ENCODE assay signal across 13 cellular contexts in the genomic region with DNA sequence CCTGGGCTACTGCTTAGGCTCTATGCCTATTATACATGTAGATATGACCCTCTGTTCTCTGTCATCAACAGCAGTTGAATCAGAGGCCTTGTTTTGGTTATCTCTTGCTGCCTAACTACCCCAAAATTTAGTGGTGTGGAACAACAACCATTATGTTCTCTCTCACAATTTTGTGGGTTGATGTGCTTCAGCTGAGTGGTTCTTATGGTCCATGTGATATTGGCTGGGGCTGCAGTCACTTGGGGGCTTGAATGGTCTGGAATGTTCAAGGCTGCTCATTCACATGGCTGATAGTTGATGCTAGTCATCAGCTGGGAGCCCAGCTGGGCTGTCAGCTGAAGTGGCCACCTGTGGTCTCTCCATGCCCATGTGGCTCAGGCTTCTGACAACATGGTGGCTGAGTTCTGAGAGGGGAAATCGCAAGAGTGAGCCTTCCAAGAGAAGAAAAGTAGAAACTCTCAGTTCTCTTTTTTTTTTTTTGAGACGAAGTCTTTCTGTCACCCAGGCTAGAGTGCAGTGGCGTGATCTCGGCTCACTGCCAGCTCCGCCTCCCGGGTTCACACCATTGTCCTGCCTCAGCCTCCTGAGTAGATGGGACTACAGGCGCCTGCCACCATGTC. TPM values are rescaled to one million over a fixed set of nuclear protein-coding genes. Genes with fewer than 3 reads are reported as not detected.
DNase-seq lines count a peak whose midpoint lies in the region; ATAC-seq, FAIRE-seq and TF ChIP-seq lines count a peak whose summit lies in the region.
"Had no signal": no experiment of that assay in that cellular context is flagged by ENCODE, and none has a peak within 500 bp of the region (broad histone marks: within the 10 kb centered on the region; RNA-seq: fewer than 3 reads in every experiment).

No MANE protein-coding gene starts in this region.

- no peak for FAIRE-seq in small intestine (lab: Jason Lieb, UNC)
- FAIRE-seq: frontal cortex, RCC 7860 had no signal

- intact Hi-C loops in ovary (cut with DNase I) = loop anchor here in 1 of 4 donors (10.0 kb wide), 1 partner anchor 277 kb away; no protein-coding TSS in a partner anchor

- no peaks in the 10 kb centered on the region for H3K9me3 Mint-ChIP-seq in nephron
- no peaks in the 10 kb centered on the region for H3K9me3 Mint-ChIP-seq in chondrocyte (ENCODE audit: low read depth)
- no peaks in the 10 kb centered on the region for H3K9me3 Mint-ChIP-seq in progenitor cell of endocrine pancreas (ENCODE audit: low read depth)
- H3K9me3 Mint-ChIP-seq: activated naive CD4-positive, alpha-beta T cell treated with anti-CD3 and anti-CD28 coated beads, Interleukin-2, amount 10 ng/mL, durations not matched to agents 7 days and 5 days had no signal

- no peaks in the 10 kb centered on the region for H3K27me3 Mint-ChIP-seq in nephron (ENCODE audit: low read depth)
- H3K27me3 Mint-ChIP-seq in chondrocyte (ENCODE audit: low read depth) = no peaks in the 10 kb centered on the region
- H3K27me3 Mint-ChIP-seq in progenitor cell of endocrine pancreas = no peaks in the 10 kb centered on the region
- H3K27me3 Mint-ChIP-seq: activated naive CD4-positive, alpha-beta T cell treated with anti-CD3 and anti-CD28 coated beads, Interleukin-2, amount 10 ng/mL, durations not matched to agents 7 days and 5 days had no signal

- 73 to 84% (median 77%) methylated on average over 7 of the region's 7 CpGs for WGBS in small intestine, 3 donors
- WGBS in ovary, 3 donors = 78 to 90% (median 82%) methylated on average over 7 of the region's 7 CpGs

- H3K36me3 ChIP-seq in small intestine (ENCODE audit: control insufficient read depth in 2 of 2, insufficient read depth in 2 of 2, low read length in 2 of 2) = no peaks in the 10 kb centered on the region
- no peaks in the 10 kb centered on the region for H3K36me3 ChIP-seq in ovary
- H3K36me3 ChIP-seq: thoracic aorta had no signal

- DNase-seq in NAMALWA (ENCODE audit: low spot score) = peak; percentile 92
- DNase-seq in chondrocyte (ENCODE audit: low spot score) = no peak
- no peak for DNase-seq in small intestine
- DNase-seq in ovary = no peak
- DNase-seq in progenitor cell of endocrine pancreas (ENCODE audit: low spot score, unreplicated experiment) = no peak
- DNase-seq: activated naive CD4-positive, alpha-beta T cell treated with anti-CD3 and anti-CD28 coated beads, Interleukin-2, amount 10 ng/mL, durations not matched to agents 7 days and 5 days; retina had no signal

- peak; percentile 86 for ATAC-seq in GM19043 (IDR thresholded peaks at IDR 0.05; ENCODE audit: low read depth, unreplicated experiment)
- ATAC-seq in HG02759 (IDR thresholded peaks at IDR 0.05; ENCODE audit: unreplicated experiment) = peak; percentile 95

- H3K9me3 ChIP-seq in small intestine (ENCODE audit: control insufficient read depth, low read depth) (no peaks in the 10 kb centered on the region), ovary (no peaks in the 10 kb centered on the region)
- H3K9me3 ChIP-seq: thoracic aorta had no signal

- H3K27ac Mint-ChIP-seq in nephron = peak overlapping the region; percentile 27 to 74 (median 63)
- H3K27ac Mint-ChIP-seq in chondrocyte (ENCODE audit: unreplicated experiment) = no peak overlapping the region
- H3K27ac Mint-ChIP-seq in progenitor cell of endocrine pancreas = no peak overlapping the region
- H3K27ac Mint-ChIP-seq: activated naive CD4-positive, alpha-beta T cell treated with anti-CD3 and anti-CD28 coated beads, Interleukin-2, amount 10 ng/mL, durations not matched to agents 7 days and 5 days had no signal

- H3K4me1 Mint-ChIP-seq in nephron (no peaks in the 10 kb centered on the region), chondrocyte (ENCODE audit: low read depth) (no peaks in the 10 kb centered on the region), progenitor cell of endocrine pancreas (ENCODE audit: low read depth) (no peaks in the 10 kb centered on the region)
- H3K4me1 Mint-ChIP-seq: activated naive CD4-positive, alpha-beta T cell treated with anti-CD3 and anti-CD28 coated beads, Interleukin-2, amount 10 ng/mL, durations not matched to agents 7 days and 5 days had no signal

- no peak overlapping the region for H3K4me3 Mint-ChIP-seq in nephron
- no peak overlapping the region for H3K4me3 Mint-ChIP-seq in chondrocyte (ENCODE audit: unreplicated experiment)
- H3K4me3 Mint-ChIP-seq in progenitor cell of endocrine pancreas (ENCODE audit: low read depth) = no peak overlapping the region
- H3K4me3 Mint-ChIP-seq: activated naive CD4-positive, alpha-beta T cell treated with anti-CD3 and anti-CD28 coated beads, Interleukin-2, amount 10 ng/mL, durations not matched to agents 7 days and 5 days had no signal

- H3K36me3 Mint-ChIP-seq in nephron (ENCODE audit: low read depth) = peaks cover 5% of the 10 kb centered on the region
- H3K36me3 Mint-ChIP-seq in chondrocyte (ENCODE audit: low read depth) = no peaks in the 10 kb centered on the region
- peaks cover 2% of the 10 kb centered on the region for H3K36me3 Mint-ChIP-seq in progenitor cell of endocrine pancreas (ENCODE audit: insufficient read depth)

- H3K4me1 ChIP-seq in small intestine (ENCODE audit: control insufficient read depth in 2 of 2, insufficient read depth in 1 of 2, low read depth in 1 of 2, low read length in 1 of 2) (peaks cover 0 to 2% of the 10 kb centered on the region in 2 donors), ovary (ENCODE audit: insufficient read depth) (no peaks in the 10 kb centered on the region)

- H3K27me3 ChIP-seq in small intestine (ENCODE audit: control insufficient read depth in 2 of 2, insufficient read depth in 2 of 2, low read length in 2 of 2) (no peaks in the 10 kb centered on the region), ovary (no peaks in the 10 kb centered on the region)

- TF ChIP-seq CTCF in nephron (IDR thresholded peaks at IDR 0.05; ENCODE audit: unreplicated experiment in 3 of 3) (no peak), chondrocyte (IDR thresholded peaks at IDR 0.05) (no peak), ovary (IDR thresholded peaks at IDR 0.05) (no peak), progenitor cell of endocrine pancreas (IDR thresholded peaks at IDR 0.05; ENCODE audit: unreplicated experiment) (no peak)

- TF ChIP-seq POLR2A in ovary (IDR thresholded peaks at IDR 0.05) = no peak

- H3K4me3 ChIP-seq in small intestine (ENCODE audit: low read depth in 1 of 2, low read length in 2 of 2) (no peak overlapping the region), ovary (no peak overlapping the region)
- H3K4me3 ChIP-seq: thoracic aorta had no signal

- no peak for TF ChIP-seq EP300 in ovary (IDR thresholded peaks at IDR 0.05)

- H3K27ac ChIP-seq in small intestine (ENCODE audit: low read depth in 1 of 2, low read length in 1 of 2) (no peak overlapping the region), ovary (no peak overlapping the region)
- H3K27ac ChIP-seq: thoracic aorta had no signal

RNA-seq across cellular contexts. Expression of gene SHLD1, which starts 47.8 kb away (rescaled TPM):
- total RNA-seq in chondrocyte (3.1 to 3.6 TPM (median 3.1 TPM) in 3 replicates), ovary (1 to 10 TPM; 3.8 to 9.1 (median 6.5) TPM), progenitor cell of endocrine pancreas (8.3 and 8.5 TPM in 2 replicates)
- polyA plus RNA-seq in small intestine (10 to 100 TPM; 12.3 to 19.2 (median 19.2) TPM), ovary (10 to 100 TPM in 1 of 2 donors, 1 to 10 TPM in 1; 7.2 to 12.4 TPM)

Comparison
In these comparisons a context has a peak if more than half of its experiments do, and no peak if none do; other contexts are left out.
1. H3K27ac Mint-ChIP-seq: peak in nephron (3 of 3); none in chondrocyte (single experiment) and progenitor cell of endocrine pancreas (single experiment).